Comparison of ENCODE assay signal across 14 cellular contexts in the genomic region with DNA sequence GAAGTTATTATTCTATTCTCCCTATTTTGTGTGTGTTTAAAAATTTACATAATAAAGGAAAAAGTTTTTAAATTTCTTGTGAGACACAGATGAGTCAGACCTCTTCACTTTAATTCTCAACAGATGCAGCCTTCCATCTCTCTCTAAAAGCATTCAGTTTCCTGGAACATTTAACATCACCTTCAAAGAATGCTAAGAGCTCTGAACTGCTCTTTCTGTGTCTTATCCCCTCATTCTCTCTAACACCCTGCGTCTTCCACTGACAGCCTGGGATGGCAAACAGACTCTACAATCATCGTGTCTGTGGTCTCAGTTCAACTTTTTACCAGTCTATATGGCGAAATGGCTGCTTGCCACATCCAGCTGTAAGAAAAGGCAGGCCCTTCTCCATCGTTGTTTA.
DNase-seq lines count a peak whose midpoint lies in the region; ATAC-seq and TF ChIP-seq lines count a peak whose summit lies in the region.
"Had no signal": no experiment of that assay in that cellular context is flagged by ENCODE, and none has a peak within 500 bp of the region (broad histone marks: within the 10 kb centered on the region; RNA-seq: fewer than 3 reads in every experiment).

No MANE protein-coding gene starts in this region.

- no peak for ATAC-seq in sciatic nerve
- no peak for ATAC-seq in HG02840 (IDR thresholded peaks at IDR 0.05; ENCODE audit: low FRiP score, unreplicated experiment)
- ATAC-seq: heart right ventricle had no signal

- intact Hi-C loops in sciatic nerve (cut with DNase I) = no loop called here

- DNase-seq in AG09319 (ENCODE audit: extremely low read depth, low read depth) (peak; percentile 24), NCI-H226 (peak; percentile 50), epithelial cell of esophagus (ENCODE audit: low read depth) (peak; percentile 18), myocyte (ENCODE audit: low read depth) (peak; percentile 18), sciatic nerve (ENCODE audit: low spot score) (no peak), NCI-H2081 treated with DMSO at 0.1 percent for 48 hours (lab: John Stamatoyannopoulos, UW) (no peak), Kasumi-1 (lab: John Stamatoyannopoulos, UW) (no peak)
- DNase-seq: activated CD4-positive, alpha-beta memory T cell treated with anti-CD3 and anti-CD28 coated beads, Interleukin-2, amount 10 ng/mL, durations not matched to agents 7 days and 5 days; activated T-cell treated with anti-CD3 and anti-CD28 coated beads, Interleukin-2, amount 50 U/mL, for 48 hours; heart right ventricle; NCI-H187 treated with DMSO at 0.1 percent for 48 hours; NCI-H526; stomach had no signal

- TF ChIP-seq CTCF in AG09319 (IDR thresholded peaks at IDR 0.05; ENCODE audit: low read depth, low read length) = no peak
- no peak for TF ChIP-seq CTCF in epithelial cell of esophagus (IDR thresholded peaks at IDR 0.05; ENCODE audit: insufficient read depth, low read depth, low read length, missing control alignments)

- no peak overlapping the region for H3K4me3 ChIP-seq in epithelial cell of esophagus (ENCODE audit: low read length)
- H3K4me3 ChIP-seq: heart right ventricle, stomach had no signal

Comparison
In these comparisons a context has a peak if more than half of its experiments do, and no peak if none do; other contexts are left out.
1. DNase-seq: peak in AG09319 (single experiment), NCI-H226 (single experiment), epithelial cell of esophagus (single experiment) and myocyte (single experiment); none in sciatic nerve (single experiment), NCI-H2081 treated with DMSO at 0.1 percent for 48 hours (single experiment) and Kasumi-1 (0 of 2).